ENCODE assay signal across 8 cellular contexts in the genomic region with DNA sequence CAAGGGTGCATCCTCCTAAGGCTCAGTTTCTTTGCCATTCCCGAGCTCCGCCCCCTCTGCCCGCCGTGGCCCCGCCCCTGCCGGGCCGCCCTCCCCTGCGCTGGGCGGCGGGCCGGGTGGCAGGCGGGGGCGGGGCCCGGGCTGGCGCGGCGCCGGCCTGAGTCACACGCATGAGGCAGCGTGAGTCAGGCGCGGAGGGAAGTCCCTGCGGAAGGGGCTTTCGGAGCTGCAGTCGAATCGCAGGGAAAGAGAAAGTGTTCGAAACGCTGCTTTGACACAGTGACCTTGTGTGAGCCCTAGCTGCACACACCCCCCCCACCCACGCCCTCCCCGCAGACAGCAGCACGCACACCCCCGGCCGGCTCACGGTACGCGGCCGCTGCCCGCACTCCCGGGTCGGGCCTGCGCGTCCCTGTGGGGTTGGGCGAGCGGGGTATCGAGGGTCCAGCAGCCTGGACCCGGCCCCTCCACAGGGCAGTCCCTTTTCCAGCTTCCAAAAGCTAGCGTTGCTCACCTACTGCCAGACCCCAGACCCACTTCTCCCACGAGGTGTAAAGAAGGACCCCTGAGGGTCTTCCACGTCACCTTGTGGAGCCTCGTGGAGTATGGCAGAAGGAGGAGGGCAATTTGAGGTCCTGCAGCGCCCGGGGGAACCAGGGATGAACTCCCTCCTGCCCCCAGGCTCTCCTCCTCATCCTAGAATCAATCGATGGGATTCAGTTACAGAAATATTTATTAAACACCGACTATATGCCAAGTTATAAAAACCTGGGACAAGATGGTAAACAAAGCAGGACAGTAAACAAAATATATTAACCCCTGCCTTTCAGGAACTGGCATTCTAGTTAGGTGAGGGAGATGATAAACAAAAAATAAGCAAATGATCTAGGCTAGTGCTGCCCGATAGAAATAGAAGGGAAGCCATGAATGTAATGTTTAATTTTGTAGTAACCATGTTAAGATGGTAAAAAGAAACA. TPM values are rescaled to one million over a fixed set of nuclear protein-coding genes. Genes with fewer than 3 reads are reported as not detected.
DNase-seq lines count a peak whose midpoint lies in the region; ATAC-seq and TF ChIP-seq lines count a peak whose summit lies in the region.

No MANE protein-coding gene starts in this region.

- H3K4me1 ChIP-seq in DOHH2 (ENCODE audit: control insufficient read depth, low read length) (peaks cover 58% of the 10 kb centered on the region), GM23248 (ENCODE audit: insufficient read depth) (peaks cover 8% of the 10 kb centered on the region), Karpas-422 (ENCODE audit: low read length) (peaks cover 31% of the 10 kb centered on the region), RWPE2 (ENCODE audit: insufficient read depth, poor library complexity, severe bottlenecking) (peaks cover 16% of the 10 kb centered on the region)

- H3K9me3 ChIP-seq in DOHH2 (ENCODE audit: control insufficient read depth, insufficient read depth, low read length): no peaks in the 10 kb centered on the region
- H3K9me3 ChIP-seq in GM23248 (ENCODE audit: low read depth): no peaks in the 10 kb centered on the region
- H3K9me3 ChIP-seq in Karpas-422 (ENCODE audit: low read length): no peaks in the 10 kb centered on the region
- H3K9me3 ChIP-seq in RWPE2 (ENCODE audit: severe bottlenecking): no peaks in the 10 kb centered on the region

- H3K4me3 ChIP-seq in DOHH2 (ENCODE audit: low read length) (peak overlapping the region; percentile 81), GM23248 (peak overlapping the region; percentile 72), Karpas-422 (ENCODE audit: low read length) (peak overlapping the region; percentile 66), RWPE2 (ENCODE audit: severe bottlenecking) (peak overlapping the region; percentile 31), fibroblast of the aortic adventitia (ENCODE audit: low read depth, low read length) (peak overlapping the region; percentile 61)

- H3K27ac Mint-ChIP-seq in nephron progenitor cell: peak overlapping the region; percentile 87
- H3K27ac Mint-ChIP-seq in stimulated activated naive CD8-positive, alpha-beta T cell treated with anti-CD3 and anti-CD28 coated beads, Interleukin-15, Interleukin-2, amounts not matched to agents 100 ng/mL and 50 ng/mL, for 24 hours: peak overlapping the region; percentile 97

- peak overlapping the region; percentile 82 for H3K4me3 Mint-ChIP-seq in nephron progenitor cell
- H3K4me3 Mint-ChIP-seq in stimulated activated naive CD8-positive, alpha-beta T cell treated with anti-CD3 and anti-CD28 coated beads, Interleukin-15, Interleukin-2, amounts not matched to agents 100 ng/mL and 50 ng/mL, for 24 hours: peak overlapping the region; percentile 67

- no peaks in the 10 kb centered on the region for H3K36me3 Mint-ChIP-seq in nephron progenitor cell (ENCODE audit: low read depth)
- no peaks in the 10 kb centered on the region for H3K36me3 Mint-ChIP-seq in stimulated activated naive CD8-positive, alpha-beta T cell treated with anti-CD3 and anti-CD28 coated beads, Interleukin-15, Interleukin-2, amounts not matched to agents 100 ng/mL and 50 ng/mL, for 24 hours (ENCODE audit: low read depth)

- H3K79me2 ChIP-seq in DOHH2 (ENCODE audit: control insufficient read depth, low read length) (no peaks in the 10 kb centered on the region), GM23248 (ENCODE audit: insufficient read depth) (no peaks in the 10 kb centered on the region), Karpas-422 (ENCODE audit: low read length) (no peaks in the 10 kb centered on the region)

- DNase-seq in GM23248 (peak; percentile 98), Karpas-422 (peak; percentile 95), RWPE2 (ENCODE audit: low spot score) (peak; percentile 86), fibroblast of the aortic adventitia (ENCODE audit: low read depth) (peak; percentile 92), nephron progenitor cell (peak; percentile 95)
- peak; percentile 92 for DNase-seq in activated effector memory CD4-positive, alpha-beta T cell treated with Interleukin-2 at 50 U/mL for 16 hours

- peaks cover 55% of the 10 kb centered on the region for H3K4me1 Mint-ChIP-seq in nephron progenitor cell
- H3K4me1 Mint-ChIP-seq in stimulated activated naive CD8-positive, alpha-beta T cell treated with anti-CD3 and anti-CD28 coated beads, Interleukin-15, Interleukin-2, amounts not matched to agents 100 ng/mL and 50 ng/mL, for 24 hours (ENCODE audit: low read depth): peaks cover 48% of the 10 kb centered on the region

- H3K27me3 ChIP-seq in DOHH2 (ENCODE audit: control insufficient read depth, low read length): no peaks in the 10 kb centered on the region
- H3K27me3 ChIP-seq in GM23248 (replicated peaks; ENCODE audit: insufficient read depth): no peaks in the 10 kb centered on the region
- no peaks in the 10 kb centered on the region for H3K27me3 ChIP-seq in Karpas-422 (ENCODE audit: low read length)
- H3K27me3 ChIP-seq in RWPE2 (ENCODE audit: insufficient read depth, poor library complexity, severe bottlenecking): no peaks in the 10 kb centered on the region

- no peak for TF ChIP-seq CTCF in DOHH2 (IDR thresholded peaks at IDR 0.05; ENCODE audit: low read depth, low read length, poor library complexity, severe bottlenecking)
- no peak for TF ChIP-seq CTCF in RWPE2 (IDR thresholded peaks at IDR 0.05; ENCODE audit: poor library complexity, severe bottlenecking)
- no peak for TF ChIP-seq CTCF in fibroblast of the aortic adventitia (IDR thresholded peaks at IDR 0.05; ENCODE audit: insufficient read depth, low read length)
- no peak for TF ChIP-seq CTCF in nephron progenitor cell (IDR thresholded peaks at IDR 0.05)

- H3K9me2 ChIP-seq in DOHH2 (replicated peaks; ENCODE audit: control insufficient read depth, low read length) (no peaks in the 10 kb centered on the region), GM23248 (ENCODE audit: insufficient read depth) (no peaks in the 10 kb centered on the region), Karpas-422 (replicated peaks; ENCODE audit: insufficient read depth, low read length) (no peaks in the 10 kb centered on the region)

- in situ Hi-C loops in GM23248 (cut with MboI): no loop called here

- H3K27me3 Mint-ChIP-seq in nephron progenitor cell (ENCODE audit: low read depth, poor library complexity): peaks cover 13% of the 10 kb centered on the region
- H3K27me3 Mint-ChIP-seq in stimulated activated naive CD8-positive, alpha-beta T cell treated with anti-CD3 and anti-CD28 coated beads, Interleukin-15, Interleukin-2, amounts not matched to agents 100 ng/mL and 50 ng/mL, for 24 hours: no peaks in the 10 kb centered on the region

- H3K9ac ChIP-seq in GM23248 (peak overlapping the region; percentile 80), Karpas-422 (ENCODE audit: low read length) (peak overlapping the region; percentile 76)

- H3F3A ChIP-seq in DOHH2 (ENCODE audit: control insufficient read depth, insufficient read depth): no peaks in the 10 kb centered on the region; the same call in 1 of the 2 replicates
- H3F3A ChIP-seq in GM23248 (ENCODE audit: insufficient read depth): 0 out of 2 replicates have a peak, but pooled peaks cover 4% of the 10 kb centered on the region

- WGBS in GM23248 (ENCODE audit: low coverage in 1 of 2, low lambda C conversion rate in 2 of 2, missing lambda C conversion rate in 2 of 2), 2 experiments: 2 to 6% methylated on average over 17 to 50 of the region's 55 CpGs

- H3K27ac ChIP-seq in DOHH2 (ENCODE audit: low read depth, low read length) (peak overlapping the region; percentile 48), GM23248 (peak overlapping the region; percentile 45), Karpas-422 (ENCODE audit: low read length) (no peak overlapping the region), RWPE2 (ENCODE audit: poor library complexity, severe bottlenecking) (peak overlapping the region; percentile 52)

- H4K20me1 ChIP-seq in DOHH2 (ENCODE audit: control insufficient read depth, insufficient read depth, low read depth, low read length): no peaks in the 10 kb centered on the region
- H4K20me1 ChIP-seq in GM23248 (ENCODE audit: insufficient read depth): no peaks in the 10 kb centered on the region
- H4K20me1 ChIP-seq in Karpas-422 (ENCODE audit: insufficient read depth, low read depth, low read length): no peaks in the 10 kb centered on the region

- H2AFZ ChIP-seq in GM23248 (peak overlapping the region; percentile 91), Karpas-422 (ENCODE audit: low read length) (peak overlapping the region; percentile 95)

- H3K36me3 ChIP-seq in DOHH2 (ENCODE audit: control insufficient read depth, low read length): no peaks in the 10 kb centered on the region
- no peaks in the 10 kb centered on the region for H3K36me3 ChIP-seq in GM23248 (ENCODE audit: low read depth)
- H3K36me3 ChIP-seq in Karpas-422 (ENCODE audit: insufficient read depth, low read length): no peaks in the 10 kb centered on the region
- no peaks in the 10 kb centered on the region for H3K36me3 ChIP-seq in RWPE2 (ENCODE audit: low read depth)

- peak overlapping the region; percentile 97 for H3K4me2 ChIP-seq in DOHH2 (ENCODE audit: low read length)
- peak overlapping the region; percentile 73 for H3K4me2 ChIP-seq in GM23248 (ENCODE audit: unreplicated experiment)
- H3K4me2 ChIP-seq in Karpas-422 (ENCODE audit: low read depth, low read length, poor library complexity, severe bottlenecking): peak overlapping the region; percentile 92

- peak; percentile 81 for ATAC-seq in RWPE2 (ENCODE audit: low read depth)

- no peaks in the 10 kb centered on the region for H3K9me3 Mint-ChIP-seq in nephron progenitor cell
- no peaks in the 10 kb centered on the region for H3K9me3 Mint-ChIP-seq in stimulated activated naive CD8-positive, alpha-beta T cell treated with anti-CD3 and anti-CD28 coated beads, Interleukin-15, Interleukin-2, amounts not matched to agents 100 ng/mL and 50 ng/mL, for 24 hours

RNA-seq across cellular contexts. Expression of gene HMGA1, which starts 12.4 kb away (rescaled TPM):
- 197 and 243 TPM in 2 replicates for total RNA-seq in GM23248 (2014; rRNA removed; shearing (Covaris generic))
- polyA plus RNA-seq in GM23248 (2016; fragmentation: Nextera tagmentation; extraction: Ambion mirVana): 332 and 351 TPM in 2 replicates
- total RNA-seq in Karpas-422 (2014; rRNA removed; shearing (Covaris generic); ENCODE audit: low replicate concordance): 337 and 353 TPM in 2 replicates
- total RNA-seq in fibroblast of the aortic adventitia (ENCODE audit: low replicate concordance): 38.6 and 635 TPM in 2 replicates

RNA-seq across cellular contexts. Expression of gene SMIM29, which starts 24.6 kb away (rescaled TPM):
- total RNA-seq in GM23248 (2014; rRNA removed; shearing (Covaris generic)): 27.6 and 35.1 TPM in 2 replicates
- polyA plus RNA-seq in GM23248 (2016; fragmentation: Nextera tagmentation; extraction: Ambion mirVana): 55.1 and 58.3 TPM in 2 replicates
- 35.1 and 44.3 TPM in 2 replicates for total RNA-seq in Karpas-422 (2014; rRNA removed; shearing (Covaris generic); ENCODE audit: low replicate concordance)
- total RNA-seq in fibroblast of the aortic adventitia (ENCODE audit: low replicate concordance): 14.7 and 44.7 TPM in 2 replicates

Comparison
In these comparisons a context has a peak if more than half of its experiments do, and no peak if none do; other contexts are left out.
1. H3K4me3 ChIP-seq: peak in every context shown above with its lines; median percentile 81 in DOHH2; 72 in GM23248; 66 in Karpas-422; 61 in fibroblast of the aortic adventitia; 31 in RWPE2.